Comparison of ENCODE assay signal across 20 cellular contexts in the genomic region with DNA sequence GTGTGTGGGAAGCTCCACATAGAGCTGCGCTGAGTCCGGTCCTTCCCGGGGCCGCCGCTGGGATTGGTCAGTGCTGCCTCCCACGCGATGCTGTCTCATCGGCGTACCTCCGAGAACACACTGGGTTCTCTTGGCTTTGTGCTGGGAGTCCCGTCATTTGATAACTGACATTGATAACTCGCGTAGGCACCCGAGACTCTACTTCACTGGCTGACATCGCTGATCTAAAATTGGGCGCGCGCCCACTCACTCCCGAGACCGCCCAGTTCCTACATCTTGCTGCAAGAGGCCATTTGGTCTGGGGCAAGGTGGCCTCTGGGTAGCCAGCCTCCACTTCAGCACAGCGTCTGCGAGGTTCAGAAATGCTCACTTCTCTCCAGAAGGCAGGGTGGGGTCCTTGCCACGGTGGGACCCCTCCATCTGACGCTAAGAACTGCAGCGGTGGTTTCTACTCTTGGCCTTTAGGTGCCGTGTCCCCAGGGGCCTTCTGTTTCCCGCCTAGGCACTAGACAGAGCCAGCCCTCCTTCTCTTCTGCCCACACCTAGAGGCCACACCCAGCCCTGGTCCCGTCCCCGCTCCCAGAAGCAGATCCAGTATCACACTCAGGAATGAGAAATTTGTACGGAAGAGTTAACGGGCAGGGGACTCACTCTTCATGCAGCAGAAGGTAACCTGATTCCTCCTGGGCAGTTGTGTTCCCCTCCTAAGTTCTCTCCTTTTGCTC.
"Had no signal": no experiment of that assay in that cellular context is flagged by ENCODE, and none has a peak within 500 bp of the region (broad histone marks: within the 10 kb centered on the region; RNA-seq: fewer than 3 reads in every experiment).

No MANE protein-coding gene starts in this region.

- H3K9me3 ChIP-seq: esophagus squamous epithelium, gastroesophageal sphincter, prostate gland, sigmoid colon, suprapubic skin, thyroid gland, upper lobe of left lung, vagina had no signal

- H3K27ac Mint-ChIP-seq: natural killer cell treated with Interleukin-12 subunit alpha and Interleukin-12 subunit beta and Interleukin-15 and Interleukin-18, amount 100 ng/mL, for 72 hours had no signal

- H3K9ac ChIP-seq: parathyroid adenoma had no signal

- H3K4me3 Mint-ChIP-seq: natural killer cell treated with Interleukin-12 subunit alpha and Interleukin-12 subunit beta and Interleukin-15 and Interleukin-18, amount 100 ng/mL, for 72 hours had no signal

- H3K36me3 ChIP-seq: esophagus squamous epithelium, gastroesophageal sphincter, prostate gland, sigmoid colon, suprapubic skin, thyroid gland, upper lobe of left lung, vagina had no signal

- H3K27ac ChIP-seq: coronary artery, esophagus squamous epithelium, gastroesophageal sphincter, parathyroid adenoma, prostate gland, sigmoid colon, skin epidermis, suprapubic skin, thyroid gland, upper lobe of left lung, vagina had no signal

- ATAC-seq: gastroesophageal sphincter; left colon; natural killer cell treated with Interleukin-12 subunit alpha and Interleukin-12 subunit beta and Interleukin-15 and Interleukin-18, amount 100 ng/mL, for 72 hours had no signal

- H2AFZ ChIP-seq: parathyroid adenoma had no signal

- H3K36me3 Mint-ChIP-seq: natural killer cell treated with Interleukin-12 subunit alpha and Interleukin-12 subunit beta and Interleukin-15 and Interleukin-18, amount 100 ng/mL, for 72 hours had no signal

- H3K27me3 ChIP-seq: esophagus squamous epithelium, gastroesophageal sphincter, sigmoid colon, suprapubic skin, thyroid gland, upper lobe of left lung, vagina had no signal

- H3K79me2 ChIP-seq: parathyroid adenoma had no signal

- DNase-seq: effector CD8-positive, alpha-beta T cell; esophagus squamous epithelium; foreskin fibroblast; glutamatergic neuron; left colon; midbrain; sigmoid colon; stimulated activated CD4-positive, alpha-beta T cell treated with anti-CD3 and anti-CD28 coated beads, Interleukin-2, amount 100 ng/mL, for 24 hours; stimulated activated CD4-positive, alpha-beta T cell treated with anti-CD3 and anti-CD28 coated beads, Interleukin-4, amount 100 ng/mL, for 4 hours; stimulated activated naive CD4-positive, alpha-beta T cell treated with Interleukin-2 at 50 U/mL for 16 hours; thyroid gland had no signal

- H3K4me1 ChIP-seq: prostate gland, upper lobe of left lung had no signal

- H3K4me3 ChIP-seq: coronary artery, esophagus squamous epithelium, gastroesophageal sphincter, prostate gland, sigmoid colon, skin epidermis, suprapubic skin, thyroid gland, upper lobe of left lung, vagina had no signal

- H3K9me3 Mint-ChIP-seq: natural killer cell treated with Interleukin-12 subunit alpha and Interleukin-12 subunit beta and Interleukin-15 and Interleukin-18, amount 100 ng/mL, for 72 hours had no signal
